In the genomic region with DNA sequence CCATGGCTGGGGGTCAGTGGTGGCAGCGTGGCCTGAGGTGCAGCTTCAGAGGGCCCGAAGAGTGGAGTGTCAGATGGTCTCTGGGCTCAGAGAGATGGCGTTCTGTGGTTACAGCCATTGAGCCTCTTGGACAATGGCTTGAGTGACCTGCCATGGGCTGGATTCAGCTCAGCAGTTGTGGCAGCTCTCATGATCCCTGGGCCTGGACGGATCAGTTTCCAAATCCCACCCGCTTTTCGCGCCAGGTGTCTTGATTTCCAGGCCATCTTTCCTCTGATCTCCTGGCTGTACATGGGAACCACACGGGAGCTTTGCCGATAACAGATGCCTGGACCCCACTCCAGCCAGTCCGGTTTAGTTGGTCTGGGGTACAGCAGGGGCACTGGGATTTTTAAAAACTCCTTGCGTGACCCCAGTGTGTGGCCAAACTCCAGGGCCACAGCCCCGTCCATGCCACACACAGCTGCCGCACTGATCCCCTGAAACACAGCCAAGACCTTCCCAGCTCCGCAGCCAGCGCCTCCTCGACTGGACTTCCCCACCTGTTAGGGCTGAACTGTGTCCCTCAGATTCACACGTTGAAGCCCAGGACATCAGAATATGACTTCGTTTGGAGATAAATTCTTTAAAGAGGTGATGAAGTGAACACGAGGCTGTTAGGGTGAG, we compare ENCODE assay signal across 18 cellular contexts.
DNase-seq lines count a peak whose midpoint lies in the region; ATAC-seq, FAIRE-seq and TF ChIP-seq lines count a peak whose summit lies in the region.
"Had no signal": no experiment of that assay in that cellular context is flagged by ENCODE, and none has a peak within 500 bp of the region (broad histone marks: within the 10 kb centered on the region; RNA-seq: fewer than 3 reads in every experiment).

No MANE protein-coding gene starts in this region.

- H3K18ac ChIP-seq in mesenchymal stem cell (ENCODE audit: low read depth in 1 of 2, low read length in 2 of 2), result no peak overlapping the region

- H4K91ac ChIP-seq in mesenchymal stem cell (ENCODE audit: low read length), result no peak overlapping the region

- no peak overlapping the region for H2BK12ac ChIP-seq in mesenchymal stem cell (ENCODE audit: low read length in 2 of 2)

- TF ChIP-seq EP300 in HepG2 (IDR thresholded peaks at IDR 0.05; ENCODE audit: low read depth in 2 of 2, low read length in 2 of 2), result no peak
- no peak for TF ChIP-seq EP300 in HepG2 (CRISPR knock-in tag; IDR thresholded peaks at IDR 0.05; ENCODE audit: borderline replicate concordance)

- no TSS peak for BruUV-seq in HepG2 (replicated peaks; lab: Mats Ljungman, UMichigan)

- no peak for TF ChIP-seq CTCF in HepG2 (CRISPR knock-in tag; IDR thresholded peaks at IDR 0.05)
- no peak for TF ChIP-seq CTCF in right lobe of liver (IDR thresholded peaks at IDR 0.05)
- TF ChIP-seq CTCF in WERI-Rb-1 (IDR thresholded peaks at IDR 0.05; ENCODE audit: low read depth, low read length), result no peak
- no peak for TF ChIP-seq CTCF in GM13976 (IDR thresholded peaks at IDR 0.05; ENCODE audit: borderline replicate concordance, control extremely low read depth, extremely low read depth, insufficient read depth, missing control alignments)
- no peak for TF ChIP-seq CTCF in hepatocyte (IDR thresholded peaks at IDR 0.05; ENCODE audit: poor library complexity)

- WGBS in HepG2 (ENCODE audit: low lambda C conversion rate), result 62% methylated on average over 12 of the region's 19 CpGs
- WGBS in right lobe of liver (ENCODE audit: insufficient coverage, low coverage, low lambda C conversion rate, missing lambda C conversion rate), result 75% methylated on average over 6 of the region's 19 CpGs
- WGBS in mesenchymal stem cell, result 95% methylated on average over 19 of the region's 19 CpGs
- WGBS in hepatocyte (ENCODE audit: low lambda C conversion rate, missing lambda C conversion rate), result 90% methylated on average over 19 of the region's 19 CpGs

- H3K14ac ChIP-seq in mesenchymal stem cell (ENCODE audit: low read length in 2 of 2), result no peak overlapping the region

- H3K4me3 ChIP-seq in HepG2 (replicated peaks in 1 of 3; ENCODE audit: insufficient read depth in 1 of 3, low read depth in 2 of 3, low read length in 3 of 3), result no peak overlapping the region
- no peak overlapping the region for H3K4me3 ChIP-seq in right lobe of liver
- no peak overlapping the region for H3K4me3 ChIP-seq in mesenchymal stem cell (ENCODE audit: insufficient read depth in 1 of 2, low read depth in 1 of 2, low read length in 2 of 2)
- H3K4me3 ChIP-seq in WERI-Rb-1 (ENCODE audit: low read depth, low read length), result no peak overlapping the region
- no peak overlapping the region for H3K4me3 ChIP-seq in hepatocyte
- H3K4me3 ChIP-seq: Peyer's patch had no signal

- DNase-seq in HepG2 (ENCODE audit: low spot score) (no peak), right lobe of liver (no peak), mesenchymal stem cell (no peak), posterior vena cava (ENCODE audit: low spot score) (peak; percentile 63), WERI-Rb-1 (no peak), GM13976 (ENCODE audit: low spot score) (no peak), hepatocyte (ENCODE audit: low spot score) (no peak), inferior parietal cortex (ENCODE audit: extremely low spot score) (no peak)
- DNase-seq: AML-193; CD4-positive, CD25-positive, alpha-beta regulatory T cell; H9; NCI-H1417 treated with DMSO at 0.1 percent for 48 hours; NCI-H226; NCI-H524 treated with DMSO at 0.1 percent for 48 hours; Peyer's patch; SK-N-SH had no signal

- no peaks in the 10 kb centered on the region for H3K79me2 ChIP-seq in HepG2 (ENCODE audit: insufficient read depth, low read length)
- H3K79me2 ChIP-seq in hepatocyte, result no peaks in the 10 kb centered on the region

- no peaks in the 10 kb centered on the region for H3K79me1 ChIP-seq in mesenchymal stem cell (replicated peaks; ENCODE audit: low read length, poor library complexity, severe bottlenecking)

- H3K4ac ChIP-seq in mesenchymal stem cell (ENCODE audit: low read depth in 1 of 2, low read length in 2 of 2), result no peak overlapping the region

- no peaks in the 10 kb centered on the region for H3K9me2 ChIP-seq in hepatocyte (replicated peaks; ENCODE audit: insufficient read depth)
- H3K9me2 ChIP-seq: SK-N-SH had no signal

- ATAC-seq in HepG2 (no peak; the same call in 2 of the 3 replicates), right lobe of liver (no peak)

- intact Hi-C loops in HepG2 (cut with micrococcal nuclease; ENCODE audit: unreplicated experiment) (no loop called here), right lobe of liver (cut with DNase I) (loop anchor here in 1 of 2 donors (10.0 kb wide), 1 partner anchor 47 kb away; no protein-coding TSS in a partner anchor), posterior vena cava (cut with DNase I) (no loop called here)

- no peaks in the 10 kb centered on the region for H3K9me3 ChIP-seq in HepG2 (ENCODE audit: low read length)
- H3K9me3 ChIP-seq in right lobe of liver, result no peaks in the 10 kb centered on the region
- no peaks in the 10 kb centered on the region for H3K9me3 ChIP-seq in mesenchymal stem cell (ENCODE audit: control insufficient read depth, low read length)
- H3K9me3 ChIP-seq in WERI-Rb-1 (ENCODE audit: severe bottlenecking), result peaks cover 6% of the 10 kb centered on the region
- no peaks in the 10 kb centered on the region for H3K9me3 ChIP-seq in hepatocyte (ENCODE audit: low read depth)
- H3K9me3 ChIP-seq: Peyer's patch, SK-N-SH had no signal

- CTCF ChIA-PET in HepG2 (lab: Yijun Ruan, JAX; ENCODE audit: low intra/inter-chr PET ratio, low total read pairs), result no interaction called here

- H3K27me3 ChIP-seq in HepG2 (ENCODE audit: control insufficient read depth in 1 of 2, insufficient read depth in 2 of 2, low read length in 2 of 2) (no peaks in the 10 kb centered on the region; a peak in 1 of 5 replicates), right lobe of liver (no peaks in the 10 kb centered on the region), mesenchymal stem cell (ENCODE audit: control insufficient read depth in 1 of 2, insufficient read depth in 1 of 2, low read length in 2 of 2) (peaks cover 0 to 5% of the 10 kb centered on the region in 2 experiments), WERI-Rb-1 (ENCODE audit: insufficient read depth, low read depth, severe bottlenecking) (no peaks in the 10 kb centered on the region), hepatocyte (no peaks in the 10 kb centered on the region)
- H3K27me3 ChIP-seq: Peyer's patch had no signal

- H2BK120ac ChIP-seq in mesenchymal stem cell (ENCODE audit: low read depth, low read length), result no peak overlapping the region

- H2AFZ ChIP-seq in HepG2 (ENCODE audit: low read length) (no peak overlapping the region), mesenchymal stem cell (ENCODE audit: low read depth, low read length) (no peak overlapping the region), hepatocyte (no peak overlapping the region)

- no peaks in the 10 kb centered on the region for H4K20me1 ChIP-seq in HepG2 (ENCODE audit: insufficient read depth, low read length)
- H4K20me1 ChIP-seq in hepatocyte (ENCODE audit: insufficient read depth, poor library complexity, severe bottlenecking), result no peaks in the 10 kb centered on the region

- no peak overlapping the region for H3K27ac ChIP-seq in HepG2 (ENCODE audit: extremely low read length, insufficient read depth, low read length)
- no peak overlapping the region for H3K27ac ChIP-seq in right lobe of liver
- H3K27ac ChIP-seq in mesenchymal stem cell (ENCODE audit: low read length, poor library complexity, severe bottlenecking), result no peak overlapping the region
- no peak overlapping the region for H3K27ac ChIP-seq in WERI-Rb-1
- H3K27ac ChIP-seq in hepatocyte, result no peak overlapping the region
- H3K27ac ChIP-seq: 22Rv1, Peyer's patch had no signal

- peak overlapping the region; percentile 91 for H2AK5ac ChIP-seq in mesenchymal stem cell (ENCODE audit: low read length, severe bottlenecking)

- POLR2A ChIA-PET in HepG2 (lab: Yijun Ruan, JAX), result no interaction called here

- H2BK15ac ChIP-seq in mesenchymal stem cell (ENCODE audit: low read depth, poor library complexity, severe bottlenecking), result no peak overlapping the region

- H3K36me3 ChIP-seq in HepG2 (replicated peaks in 1 of 2; ENCODE audit: control insufficient read depth in 1 of 2, insufficient read depth in 2 of 2, low read length in 2 of 2) (no peaks in the 10 kb centered on the region), right lobe of liver (no peaks in the 10 kb centered on the region), mesenchymal stem cell (ENCODE audit: control insufficient read depth in 1 of 2, insufficient read depth in 2 of 2, low read depth in 1 of 2, low read length in 2 of 2) (peaks cover 0 to 10% of the 10 kb centered on the region in 2 experiments), WERI-Rb-1 (0 out of 2 replicates have a peak, but pooled peaks cover 3% of the 10 kb centered on the region), hepatocyte (replicated peaks; ENCODE audit: insufficient read depth, low read depth) (no peaks in the 10 kb centered on the region)
- H3K36me3 ChIP-seq: Peyer's patch had no signal

- H3K4me1 ChIP-seq in HepG2 (ENCODE audit: insufficient read depth, low read length) (peaks cover 56% of the 10 kb centered on the region), right lobe of liver (peaks cover 0 to 2% (median 0%) of the 10 kb centered on the region in 4 donors), mesenchymal stem cell (ENCODE audit: control insufficient read depth, insufficient read depth, low read depth, low read length) (peaks cover 10% of the 10 kb centered on the region), hepatocyte (ENCODE audit: insufficient read depth) (peaks cover 23% of the 10 kb centered on the region)
- H3K4me1 ChIP-seq: Peyer's patch had no signal

- no peak overlapping the region for H4K8ac ChIP-seq in mesenchymal stem cell (ENCODE audit: low read length)

- in situ Hi-C loops in HepG2 (cut with HindIII; ENCODE audit: extremely low pct_ligation_motif_present, low pct_unique_long_range_greater_than_20kb) (no loop called here), GM13976 (cut with MboI; ENCODE audit: low sequenced_read_pairs, unreplicated experiment) (no loop called here)

- H3K4me2 ChIP-seq in HepG2 (ENCODE audit: low read depth, low read length) (peak overlapping the region; percentile 46), mesenchymal stem cell (ENCODE audit: low read length, poor library complexity, severe bottlenecking) (no peak overlapping the region), hepatocyte (no peak overlapping the region)
- H3K4me2 ChIP-seq: SK-N-SH had no signal

- no peak for TF ChIP-seq RAD21 in HepG2 (CRISPR knock-in tag; IDR thresholded peaks at IDR 0.05)

- no peak overlapping the region for H3K23ac ChIP-seq in mesenchymal stem cell (ENCODE audit: low read length in 2 of 2)

- no peak overlapping the region for H2BK5ac ChIP-seq in mesenchymal stem cell (ENCODE audit: low read depth, low read length, poor library complexity, severe bottlenecking)

- H3K9ac ChIP-seq in HepG2 (ENCODE audit: insufficient read depth, low read depth, low read length), result no peak overlapping the region
- H3K9ac ChIP-seq in mesenchymal stem cell (ENCODE audit: low read length), result no peak overlapping the region
- H3K9ac ChIP-seq: SK-N-SH had no signal

- FAIRE-seq in HepG2 (lab: Jason Lieb, UNC), result no peak
- FAIRE-seq: G401.6 had no signal

- TF ChIP-seq POLR2A in HepG2 (IDR thresholded peaks at IDR 0.05; ENCODE audit: insufficient read depth in 1 of 2, low read depth in 2 of 2, low read length in 2 of 2), result no peak
- no peak for TF ChIP-seq POLR2A in right lobe of liver (IDR thresholded peaks at IDR 0.05)

TF ChIP-seq in HepG2, 621 proteins besides CTCF, POLR2A, EP300 and RAD21 (continues in another document):
- TF ChIP-seq ZNF614 (CRISPR knock-in tag; IDR thresholded peaks at IDR 0.05; ENCODE audit: borderline replicate concordance), result no peak
